In the genomic region with DNA sequence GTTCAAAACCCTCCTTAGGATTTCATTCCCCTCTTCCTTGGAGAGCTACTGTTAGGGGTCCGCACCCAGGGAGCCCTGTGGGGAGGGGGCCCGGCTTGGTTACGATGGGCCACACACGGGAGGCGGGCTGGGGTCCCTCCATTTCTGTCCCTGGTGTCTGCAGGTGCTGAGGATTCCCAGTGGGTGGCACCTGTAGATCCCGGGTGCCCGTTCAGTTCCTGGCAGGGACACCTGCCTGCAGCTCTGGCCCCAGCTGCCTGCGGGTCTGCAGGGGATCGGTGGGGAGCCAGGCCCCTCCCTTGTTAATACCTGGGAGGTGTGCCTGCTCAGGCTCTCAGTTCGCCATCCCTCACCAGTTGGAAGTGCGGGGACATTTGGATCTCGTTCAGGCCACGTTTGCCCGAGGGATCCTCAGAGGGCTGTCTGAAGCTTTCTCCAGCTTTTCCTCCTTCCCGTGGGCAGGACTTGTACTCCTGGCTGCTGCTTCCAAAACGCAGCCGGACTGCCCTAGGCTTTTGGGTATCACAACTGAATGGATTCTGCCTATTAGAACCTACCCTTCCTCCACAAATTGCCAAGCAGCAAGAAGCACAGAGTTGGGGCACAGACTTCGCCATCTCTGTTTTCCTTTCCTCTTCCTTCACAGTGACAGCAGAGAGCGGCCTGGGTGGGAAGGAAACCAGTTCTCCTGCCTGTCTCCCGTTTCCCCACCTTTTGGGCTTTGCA, we compare ENCODE assay signal across 25 cellular contexts. TPM values are rescaled to one million over a fixed set of nuclear protein-coding genes. Genes with fewer than 3 reads are reported as not detected.
DNase-seq lines count a peak whose midpoint lies in the region; ATAC-seq and TF ChIP-seq lines count a peak whose summit lies in the region.
"Had no signal": no experiment of that assay in that cellular context is flagged by ENCODE, and none has a peak within 500 bp of the region (broad histone marks: within the 10 kb centered on the region; RNA-seq: fewer than 3 reads in every experiment).

No MANE protein-coding gene starts in this region.

- H3K27ac ChIP-seq in CD4-positive, alpha-beta T cell (ENCODE audit: low read depth, low read length) = no peak overlapping the region
- H3K27ac ChIP-seq: SK-N-MC, stomach, tibial artery had no signal

- no peaks in the 10 kb centered on the region for H3K9me3 Mint-ChIP-seq in osteocyte (ENCODE audit: unreplicated experiment)
- H3K9me3 Mint-ChIP-seq in CD4-positive, alpha-beta T cell = no peaks in the 10 kb centered on the region
- H3K9me3 Mint-ChIP-seq: CD8-positive, alpha-beta T cell had no signal

- H3K4me1 Mint-ChIP-seq in T-helper 17 cell = peaks cover 13% of the 10 kb centered on the region
- no peaks in the 10 kb centered on the region for H3K4me1 Mint-ChIP-seq in osteocyte (ENCODE audit: unreplicated experiment)
- H3K4me1 Mint-ChIP-seq in CD4-positive, alpha-beta T cell (ENCODE audit: low read depth) = peaks cover 21% of the 10 kb centered on the region

- POLR2A ChIA-PET in CD4-positive, alpha-beta T cell (lab: Charles Lee) = no interaction called here

- H3K36me3 Mint-ChIP-seq in T-helper 17 cell (ENCODE audit: low read depth) (no peaks in the 10 kb centered on the region), osteocyte (ENCODE audit: unreplicated experiment) (no peaks in the 10 kb centered on the region)
- no peaks in the 10 kb centered on the region for H3K36me3 Mint-ChIP-seq in CD4-positive, alpha-beta T cell (ENCODE audit: low read depth)
- H3K36me3 Mint-ChIP-seq: activated naive CD8-positive, alpha-beta T cell; CD8-positive, alpha-beta T cell had no signal

- CTCF ChIA-PET in CD4-positive, alpha-beta T cell (lab: Charles Lee) = no interaction called here

- H3K27me3 ChIP-seq in CD4-positive, alpha-beta T cell (ENCODE audit: control insufficient read depth, insufficient read depth, low read length) = no peaks in the 10 kb centered on the region

- H3K4me3 Mint-ChIP-seq in T-helper 17 cell (no peak overlapping the region), osteocyte (ENCODE audit: unreplicated experiment) (no peak overlapping the region)
- H3K4me3 Mint-ChIP-seq in CD4-positive, alpha-beta T cell = no peak overlapping the region
- H3K4me3 Mint-ChIP-seq: activated naive CD8-positive, alpha-beta T cell; CD8-positive, alpha-beta T cell; neural crest cell had no signal

- TF ChIP-seq CTCF in osteocyte (IDR thresholded peaks at IDR 0.05) = no peak
- TF ChIP-seq CTCF in CD4-positive, alpha-beta T cell (IDR thresholded peaks at IDR 0.05) = no peak

- H3K9me3 ChIP-seq in T-helper 17 cell (ENCODE audit: control insufficient read depth, low read length, poor library complexity, severe bottlenecking) = no peaks in the 10 kb centered on the region
- no peaks in the 10 kb centered on the region for H3K9me3 ChIP-seq in CD4-positive, alpha-beta T cell (ENCODE audit: control insufficient read depth, low read length)
- H3K9me3 ChIP-seq: stomach, tibial artery had no signal

- peak overlapping the region; percentile 77 for H3K27ac Mint-ChIP-seq in T-helper 17 cell
- no peak overlapping the region for H3K27ac Mint-ChIP-seq in osteocyte (ENCODE audit: unreplicated experiment)
- no peak overlapping the region for H3K27ac Mint-ChIP-seq in CD4-positive, alpha-beta T cell
- H3K27ac Mint-ChIP-seq: CD8-positive, alpha-beta T cell had no signal

- DNase-seq in NCI-H748 (lab: John Stamatoyannopoulos, UW; ENCODE audit: unreplicated experiment) (peak; percentile 27), NCI-H748 treated with DMSO at 0.1 percent for 48 hours (lab: John Stamatoyannopoulos, UW) (no peak), NCI-H146 (lab: John Stamatoyannopoulos, UW) (peak; percentile 90), T-helper 17 cell (no peak), osteocyte (ENCODE audit: extremely low spot score, unreplicated experiment) (peak; percentile 76), sciatic nerve (ENCODE audit: low spot score) (no peak)
- no peak for DNase-seq in CD4-positive, alpha-beta T cell
- DNase-seq: activated CD4-positive, alpha-beta T cell treated with anti-CD3 and anti-CD28 coated beads for 48 hours; activated CD8-positive, alpha-beta memory T cell treated with anti-CD3 and anti-CD28 coated beads, Interleukin-2, amount 50 U/mL, for 48 hours; AML-193; aorta; caudate nucleus; DND-41; H7; NCI-H1048; NCI-H524; RPMI8226; stimulated activated CD8-positive, alpha-beta memory T cell treated with anti-CD3 and anti-CD28 coated beads, Interleukin-4, amount 100 ng/mL, for 48 hours; stomach; tibial artery had no signal

- intact Hi-C loops in CD4-positive, alpha-beta T cell (cut with DNase I, micrococcal nuclease) = no loop called here
- intact Hi-C loops in sciatic nerve (cut with DNase I) = no loop called here

- peaks cover 9% of the 10 kb centered on the region for H3K27me3 Mint-ChIP-seq in T-helper 17 cell
- peaks cover 46% of the 10 kb centered on the region for H3K27me3 Mint-ChIP-seq in osteocyte (ENCODE audit: unreplicated experiment)
- H3K27me3 Mint-ChIP-seq in CD4-positive, alpha-beta T cell = no peaks in the 10 kb centered on the region
- H3K27me3 Mint-ChIP-seq: activated naive CD8-positive, alpha-beta T cell had no signal

- ATAC-seq in T-helper 17 cell (no peak), GM19328 (IDR thresholded peaks at IDR 0.05; ENCODE audit: unreplicated experiment) (no peak), sciatic nerve (no peak)
- no peak for ATAC-seq in CD4-positive, alpha-beta T cell (ENCODE audit: poor library complexity)
- ATAC-seq: CD8-positive, alpha-beta T cell had no signal

RNA-seq across cellular contexts. Expression of gene IL15RA, which starts 22.3 kb away (rescaled TPM):
- total RNA-seq in T-helper 17 cell = 10 to 100 TPM; 12.6 to 13.0 TPM
- total RNA-seq in osteocyte = 0.40 and 0.44 TPM in 2 replicates
- 1 to 10 TPM; 4.4 TPM for total RNA-seq in CD4-positive, alpha-beta T cell
- total RNA-seq in sciatic nerve = 9.6 TPM
- total RNA-seq: neural crest cell had no signal

Comparison
In these comparisons a context has a peak if more than half of its experiments do, and no peak if none do; other contexts are left out.
1. DNase-seq: peak in NCI-H748 (single experiment), NCI-H146 (single experiment) and osteocyte (single experiment); none in NCI-H748 treated with DMSO at 0.1 percent for 48 hours (single experiment), T-helper 17 cell (0 of 3), CD4-positive, alpha-beta T cell (0 of 10) and sciatic nerve (single experiment).